ENCODE assay signal across 16 cellular contexts in the genomic region with DNA sequence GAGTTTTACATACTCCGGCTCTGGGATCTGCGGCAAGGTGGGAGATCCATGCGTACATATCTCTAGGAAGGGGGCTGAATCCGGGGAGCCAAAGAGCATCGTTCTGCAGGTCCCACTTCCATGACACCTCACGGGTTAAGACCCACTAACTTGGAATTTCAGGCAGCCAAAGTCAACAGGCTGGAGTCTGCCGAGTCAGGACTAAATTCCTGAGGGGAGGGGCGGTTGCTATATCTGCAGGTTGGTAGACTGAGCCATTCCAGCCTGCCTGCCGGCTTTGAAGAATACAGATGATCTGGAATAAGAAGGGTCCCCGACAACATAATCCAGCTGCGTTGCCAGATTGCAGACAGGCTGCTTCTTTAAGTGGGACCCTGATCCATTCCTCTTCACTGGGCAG.
"Had no signal": no experiment of that assay in that cellular context is flagged by ENCODE, and none has a peak within 500 bp of the region (broad histone marks: within the 10 kb centered on the region; RNA-seq: fewer than 3 reads in every experiment).

No MANE protein-coding gene starts in this region.

- H3K4me3 ChIP-seq: body of pancreas, gastrocnemius medialis, heart right ventricle, thyroid gland, uterus had no signal

- H3K27ac ChIP-seq: body of pancreas, gastrocnemius medialis, heart right ventricle, thyroid gland, uterus had no signal

- DNase-seq: activated CD4-positive, alpha-beta T cell treated with anti-CD3 and anti-CD28 coated beads, Interleukin-2, amount 10 ng/mL, durations not matched to agents 24 days and 14 days; activated CD4-positive, CD25-positive, alpha-beta regulatory T cell; activated CD8-positive, alpha-beta memory T cell treated with anti-CD3 and anti-CD28 coated beads, Interleukin-2, amount 50 U/mL, for 48 hours; activated gamma-delta T cell; activated T-cell treated with anti-CD3 and anti-CD28 coated beads, Interleukin-2, amount 50 U/mL, for 72 hours; amniotic stem cell; body of pancreas; cortex of kidney; effector CD8-positive, alpha-beta T cell; gastrocnemius medialis; heart right ventricle; stimulated activated CD4-positive, alpha-beta T cell treated with anti-CD3 and anti-CD28 coated beads, Interleukin-1b, Interleukin-23, amount 100 ng/mL, for 48 hours; T-helper 17 cell; thyroid gland; uterus had no signal

- H3K9me3 ChIP-seq: body of pancreas, gastrocnemius medialis, thyroid gland, uterus had no signal

- H3K27me3 ChIP-seq: body of pancreas, gastrocnemius medialis, thyroid gland had no signal

- ATAC-seq: activated naive CD4-positive, alpha-beta T cell treated with anti-CD3 and anti-CD28 coated beads, Interleukin-2, amount 50 U/mL, for 72 hours; activated T-cell treated with anti-CD3 and anti-CD28 coated beads, Interleukin-2, amount 50 U/mL, for 72 hours; body of pancreas; gastrocnemius medialis; heart right ventricle; T-helper 17 cell had no signal

- H3K36me3 ChIP-seq: gastrocnemius medialis, heart right ventricle, thyroid gland, uterus had no signal

- H3K4me1 ChIP-seq: body of pancreas, gastrocnemius medialis, heart right ventricle, thyroid gland, uterus had no signal
